Comparison of ENCODE assay signal across 8 cellular contexts in genomic region chr1:205543351-205544305, GRCh38. TPM values are rescaled to one million over a fixed set of nuclear protein-coding genes. Genes with fewer than 3 reads are reported as not detected.
DNase-seq lines count a peak whose midpoint lies in the region; ATAC-seq and TF ChIP-seq lines count a peak whose summit lies in the region.

No MANE protein-coding gene starts in this region.

- no peak overlapping the region for H3K27ac Mint-ChIP-seq in activated CD4-positive, alpha-beta T cell treated with anti-CD3 and anti-CD28 coated beads, Interleukin-2, amount 10 ng/mL, durations not matched to agents 24 days and 14 days
- no peak overlapping the region for H3K27ac Mint-ChIP-seq in activated CD4-positive, alpha-beta T cell treated with anti-CD3 and anti-CD28 coated beads, Interleukin-2, amount 10 ng/mL, durations not matched to agents 7 days and 5 days

- in situ Hi-C loops in astrocyte of the spinal cord (cut with HindIII; ENCODE audit: low sequenced_read_pairs), result no loop called here

- CTCF ChIA-PET in activated CD4-positive, alpha-beta T cell treated with anti-CD3 and anti-CD28 coated beads, Interleukin-2, amount 10 ng/mL, durations not matched to agents 7 days and 5 days (lab: Charles Lee), result interaction anchor here (0.7 to 1.8 kb wide), 5 partner anchors 19 to 189 kb away, joined by 3 to 7 read pairs (median 5); partner anchors contain the start of gene ELK4

- peak; percentile 75 for DNase-seq in activated CD4-positive, alpha-beta T cell treated with anti-CD3 and anti-CD28 coated beads, Interleukin-2, amount 10 ng/mL, durations not matched to agents 24 days and 14 days
- DNase-seq in activated CD4-positive, alpha-beta T cell treated with anti-CD3 and anti-CD28 coated beads, Interleukin-2, amount 10 ng/mL, durations not matched to agents 7 days and 5 days, result no peak
- peak; percentile 76 for DNase-seq in NCI-H345 (lab: John Stamatoyannopoulos, UW)
- peak; percentile 77 for DNase-seq in astrocyte of the spinal cord (ENCODE audit: low read depth, low spot score)
- DNase-seq in hypothalamus (lab: John Stamatoyannopoulos, UW), result peak in 47 of 51 donors; percentile 25 to 90 (median 74)
- peak; percentile 94 for DNase-seq in pulmonary artery endothelial cell (ENCODE audit: low read depth, low spot score)
- DNase-seq in erythroblast (lab: John Stamatoyannopoulos, UW), result no peak

- no peak for TF ChIP-seq CTCF in astrocyte of the spinal cord (IDR thresholded peaks at IDR 0.05; ENCODE audit: low read depth, low read length)

- peak overlapping the region; percentile 20 for H3K4me3 ChIP-seq in astrocyte of the spinal cord (ENCODE audit: low read depth, low read length)

- no peaks in the 10 kb centered on the region for H3K36me3 Mint-ChIP-seq in activated CD4-positive, alpha-beta T cell treated with anti-CD3 and anti-CD28 coated beads, Interleukin-2, amount 10 ng/mL, durations not matched to agents 24 days and 14 days (ENCODE audit: low read depth)
- no peaks in the 10 kb centered on the region for H3K36me3 Mint-ChIP-seq in activated CD4-positive, alpha-beta T cell treated with anti-CD3 and anti-CD28 coated beads, Interleukin-2, amount 10 ng/mL, durations not matched to agents 7 days and 5 days (ENCODE audit: low read depth)

- H3K4me1 Mint-ChIP-seq in activated CD4-positive, alpha-beta T cell treated with anti-CD3 and anti-CD28 coated beads, Interleukin-2, amount 10 ng/mL, durations not matched to agents 24 days and 14 days, result peaks cover 10% of the 10 kb centered on the region
- peaks cover 5% of the 10 kb centered on the region for H3K4me1 Mint-ChIP-seq in activated CD4-positive, alpha-beta T cell treated with anti-CD3 and anti-CD28 coated beads, Interleukin-2, amount 10 ng/mL, durations not matched to agents 7 days and 5 days

- intact Hi-C loops in activated CD4-positive, alpha-beta T cell treated with anti-CD3 and anti-CD28 coated beads, Interleukin-2, amount 10 ng/mL, durations not matched to agents 24 days and 14 days (cut with micrococcal nuclease), result no loop called here

- POLR2A ChIA-PET in activated CD4-positive, alpha-beta T cell treated with anti-CD3 and anti-CD28 coated beads, Interleukin-2, amount 10 ng/mL, durations not matched to agents 7 days and 5 days (lab: Charles Lee), result no interaction called here

- ATAC-seq in GM18867 (IDR thresholded peaks at IDR 0.05; ENCODE audit: unreplicated experiment), result no peak

- H3K27me3 Mint-ChIP-seq in activated CD4-positive, alpha-beta T cell treated with anti-CD3 and anti-CD28 coated beads, Interleukin-2, amount 10 ng/mL, durations not matched to agents 24 days and 14 days, result peaks cover 40% of the 10 kb centered on the region
- H3K27me3 Mint-ChIP-seq in activated CD4-positive, alpha-beta T cell treated with anti-CD3 and anti-CD28 coated beads, Interleukin-2, amount 10 ng/mL, durations not matched to agents 7 days and 5 days, result peaks cover 58% of the 10 kb centered on the region

- no peaks in the 10 kb centered on the region for H3K9me3 Mint-ChIP-seq in activated CD4-positive, alpha-beta T cell treated with anti-CD3 and anti-CD28 coated beads, Interleukin-2, amount 10 ng/mL, durations not matched to agents 24 days and 14 days
- no peaks in the 10 kb centered on the region for H3K9me3 Mint-ChIP-seq in activated CD4-positive, alpha-beta T cell treated with anti-CD3 and anti-CD28 coated beads, Interleukin-2, amount 10 ng/mL, durations not matched to agents 7 days and 5 days

- no peak for TF ChIP-seq POLR2A in erythroblast (IDR thresholded peaks at IDR 0.05; ENCODE audit: low read length)

- peak overlapping the region; percentile 67 for H3K4me3 Mint-ChIP-seq in activated CD4-positive, alpha-beta T cell treated with anti-CD3 and anti-CD28 coated beads, Interleukin-2, amount 10 ng/mL, durations not matched to agents 24 days and 14 days
- H3K4me3 Mint-ChIP-seq in activated CD4-positive, alpha-beta T cell treated with anti-CD3 and anti-CD28 coated beads, Interleukin-2, amount 10 ng/mL, durations not matched to agents 7 days and 5 days, result no peak overlapping the region

RNA-seq across cellular contexts. Expression of gene CDK18, which starts 39.2 kb away (rescaled TPM):
- total RNA-seq in activated CD4-positive, alpha-beta T cell treated with anti-CD3 and anti-CD28 coated beads, Interleukin-2, amount 10 ng/mL, durations not matched to agents 24 days and 14 days, result 0.23 and 1.2 TPM in 2 replicates
- 1 to 10 TPM; 2.9 to 3.5 TPM for total RNA-seq in activated CD4-positive, alpha-beta T cell treated with anti-CD3 and anti-CD28 coated beads, Interleukin-2, amount 10 ng/mL, durations not matched to agents 7 days and 5 days
- total RNA-seq in pulmonary artery endothelial cell, result 0.18 TPM in 1 of 2 replicates, not detected in the other

Comparison
In these comparisons a context has a peak if more than half of its experiments do, and no peak if none do; other contexts are left out.
1. DNase-seq: peak in activated CD4-positive, alpha-beta T cell treated with anti-CD3 and anti-CD28 coated beads, Interleukin-2, amount 10 ng/mL, durations not matched to agents 24 days and 14 days (single experiment), NCI-H345 (single experiment), astrocyte of the spinal cord (single experiment), hypothalamus (47 of 51) and pulmonary artery endothelial cell (single experiment); none in activated CD4-positive, alpha-beta T cell treated with anti-CD3 and anti-CD28 coated beads, Interleukin-2, amount 10 ng/mL, durations not matched to agents 7 days and 5 days (single experiment) and erythroblast (0 of 2).